Comparison of ENCODE assay signal across 8 cellular contexts in genomic region chrX:10119399-10119990, GRCh38. TPM values are rescaled to one million over a fixed set of nuclear protein-coding genes. Genes with fewer than 3 reads are reported as not detected.
DNase-seq lines count a peak whose midpoint lies in the region; ATAC-seq, FAIRE-seq and TF ChIP-seq lines count a peak whose summit lies in the region.

No MANE protein-coding gene starts in this region.

- H3K27me3 ChIP-seq in CD4-positive, alpha-beta T cell (ENCODE audit: control insufficient read depth, insufficient read depth, low read length): no peaks in the 10 kb centered on the region
- peaks cover 2% of the 10 kb centered on the region; the same call in 1 of the 2 replicates for H3K27me3 ChIP-seq in Karpas-422 (ENCODE audit: low read length)
- H3K27me3 ChIP-seq in neutrophil: no peaks in the 10 kb centered on the region
- H3K27me3 ChIP-seq in testis: no peaks in the 10 kb centered on the region

- FAIRE-seq in RCC 7860 (lab: Jason Lieb, UNC): peak; percentile 97

- peak; percentile 80 for ATAC-seq in CD4-positive, alpha-beta T cell (ENCODE audit: poor library complexity)
- ATAC-seq in GM21360 (IDR thresholded peaks at IDR 0.05; ENCODE audit: unreplicated experiment): peak; percentile 63

- DNase-seq in CD4-positive, alpha-beta T cell: peak; percentile 43 to 87 (median 62)
- DNase-seq in Karpas-422: peak; percentile 91
- peak; percentile 61 for DNase-seq in RCC 7860 (ENCODE audit: low spot score)
- peak; percentile 25 to 71 for DNase-seq in activated T-helper 1 cell treated with anti-CD3 and anti-CD28 coated beads, Interleukin-2, amount 50 U/mL, for 16 hours (ENCODE audit: low read depth in 1 of 2, low spot score in 1 of 2)
- peak; percentile 91 for DNase-seq in fibroblast of pulmonary artery (ENCODE audit: low read depth)
- peak; percentile 87 for DNase-seq in testis

- TF ChIP-seq CTCF in CD4-positive, alpha-beta T cell (IDR thresholded peaks at IDR 0.05): peak; percentile 100
- TF ChIP-seq CTCF in fibroblast of pulmonary artery (IDR thresholded peaks at IDR 0.05; ENCODE audit: low read length, missing control alignments): peak; percentile 92
- peak; percentile 99 for TF ChIP-seq CTCF in neutrophil (IDR thresholded peaks at IDR 0.05)
- peak; percentile 99 to 100 (median 100) for TF ChIP-seq CTCF in testis (IDR thresholded peaks at IDR 0.05)

- H3K36me3 Mint-ChIP-seq in CD4-positive, alpha-beta T cell (ENCODE audit: low read depth): peaks cover 29% of the 10 kb centered on the region

- H4K20me1 ChIP-seq in Karpas-422 (ENCODE audit: insufficient read depth, low read depth, low read length): no peaks in the 10 kb centered on the region

- WGBS in testis, 2 donors: 10 to 11% methylated on average over 14 to 16 of the region's 16 CpGs

- no peaks in the 10 kb centered on the region for H3K9me3 ChIP-seq in CD4-positive, alpha-beta T cell (ENCODE audit: control insufficient read depth, low read length)
- H3K9me3 ChIP-seq in Karpas-422 (ENCODE audit: low read length) (peaks cover 17% of the 10 kb centered on the region), neutrophil (no peaks in the 10 kb centered on the region), testis (no peaks in the 10 kb centered on the region)

- H3K4me1 Mint-ChIP-seq in CD4-positive, alpha-beta T cell (ENCODE audit: low read depth): peaks cover 5% of the 10 kb centered on the region

- H3K36me3 ChIP-seq in Karpas-422 (ENCODE audit: insufficient read depth, low read length): no peaks in the 10 kb centered on the region
- peaks cover 38% of the 10 kb centered on the region for H3K36me3 ChIP-seq in neutrophil
- H3K36me3 ChIP-seq in testis (ENCODE audit: low read depth, missing control alignments): no peaks in the 10 kb centered on the region

- no peaks in the 10 kb centered on the region for H3K9me3 Mint-ChIP-seq in CD4-positive, alpha-beta T cell

- H3K27ac ChIP-seq in CD4-positive, alpha-beta T cell (ENCODE audit: low read depth, low read length): no peak overlapping the region
- H3K27ac ChIP-seq in Karpas-422 (ENCODE audit: low read length): no peak overlapping the region
- peak overlapping the region; percentile 80 for H3K27ac ChIP-seq in neutrophil
- H3K27ac ChIP-seq in testis: no peak overlapping the region

- no peak overlapping the region for H2AFZ ChIP-seq in Karpas-422 (ENCODE audit: low read length)

- intact Hi-C loops in CD4-positive, alpha-beta T cell (cut with DNase I, micrococcal nuclease): loop anchor here (1.0 to 5.0 kb wide), 9 partner anchors 42 to 1376 kb away; no protein-coding TSS in a partner anchor
- intact Hi-C loops in testis (cut with DNase I; ENCODE audit: low total_unique reads): loop anchor here (5.0 kb wide), 1 partner anchor 122 kb away; no protein-coding TSS in a partner anchor

- no peak overlapping the region for H3K4me3 ChIP-seq in Karpas-422 (ENCODE audit: low read length)
- H3K4me3 ChIP-seq in fibroblast of pulmonary artery (replicated peaks; ENCODE audit: low read depth, low read length): no peak overlapping the region
- H3K4me3 ChIP-seq in neutrophil (ENCODE audit: low read depth in 1 of 2, low read length in 1 of 2): peak overlapping the region in 1 of 2 experiments; percentile 10
- H3K4me3 ChIP-seq in testis: no peak overlapping the region

- H3K79me2 ChIP-seq in Karpas-422 (ENCODE audit: low read length): no peaks in the 10 kb centered on the region

- no peak for TF ChIP-seq POLR2A in testis (IDR thresholded peaks at IDR 0.05)

- no peaks in the 10 kb centered on the region for H3K27me3 Mint-ChIP-seq in CD4-positive, alpha-beta T cell

- H3K4me2 ChIP-seq in Karpas-422 (ENCODE audit: low read depth, low read length, poor library complexity, severe bottlenecking): no peak overlapping the region

- H3K9ac ChIP-seq in Karpas-422 (ENCODE audit: low read length): no peak overlapping the region

- H3K4me3 Mint-ChIP-seq in CD4-positive, alpha-beta T cell: no peak overlapping the region

- H3K27ac Mint-ChIP-seq in CD4-positive, alpha-beta T cell: peak overlapping the region; percentile 5

- POLR2A ChIA-PET in CD4-positive, alpha-beta T cell (lab: Charles Lee): interaction anchor here (0.8 to 1.4 kb wide), 3 partner anchors 9 to 132 kb away, joined by 3 read pairs; no protein-coding TSS in a partner anchor

- no peaks in the 10 kb centered on the region for H3K9me2 ChIP-seq in Karpas-422 (replicated peaks; ENCODE audit: insufficient read depth, low read length)

- H3K4me1 ChIP-seq in Karpas-422 (ENCODE audit: low read length) (peaks cover 9% of the 10 kb centered on the region), neutrophil (ENCODE audit: control insufficient read depth in 1 of 2, insufficient read depth in 1 of 2, low read depth in 1 of 2, low read length in 1 of 2) (peaks cover 35% of the 10 kb centered on the region in 2 experiments), testis (peaks cover 3% of the 10 kb centered on the region)

- CTCF ChIA-PET in CD4-positive, alpha-beta T cell (lab: Charles Lee): interaction anchor here (0.7 to 3.8 kb wide), 13 partner anchors 9 to 1659 kb away, joined by 3 to 32 read pairs (median 6); no protein-coding TSS in a partner anchor

RNA-seq across cellular contexts. Expression of gene CLCN4, which starts 37.3 kb away (rescaled TPM):
- total RNA-seq in CD4-positive, alpha-beta T cell: not detected
- 4.3 and 6.3 TPM in 2 replicates for total RNA-seq in Karpas-422 (2014; rRNA removed; shearing (Covaris generic); ENCODE audit: low replicate concordance)
- total RNA-seq in testis: 10 to 100 TPM in 1 of 2 donors, 1 to 10 TPM in 1; 5.4 to 11.6 TPM
- polyA plus RNA-seq in testis (ENCODE audit: insufficient read depth, low read depth, low replicate concordance): 5.1 TPM
